Comparison of ENCODE assay signal across 21 cellular contexts in the genomic region with DNA sequence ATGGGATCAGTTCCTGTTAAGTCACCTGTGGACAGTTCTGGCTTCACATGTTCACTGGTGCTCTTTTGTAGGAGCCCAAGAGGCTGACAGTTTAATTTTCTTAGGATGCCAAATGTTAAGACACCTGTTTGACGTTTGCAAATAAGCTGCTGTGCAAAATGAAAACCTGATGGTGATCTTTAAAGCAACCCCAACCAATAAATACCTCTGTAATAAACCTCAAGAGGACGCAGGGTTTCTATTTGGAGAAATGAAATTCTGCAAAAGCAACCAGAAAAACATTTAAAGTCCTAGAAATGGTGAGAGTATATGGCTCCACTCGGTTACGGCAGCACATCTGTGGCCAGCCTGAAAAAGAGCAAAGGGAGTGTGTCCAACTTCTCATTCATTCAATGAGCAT. TPM values are rescaled to one million over a fixed set of nuclear protein-coding genes. Genes with fewer than 3 reads are reported as not detected.
"Had no signal": no experiment of that assay in that cellular context is flagged by ENCODE, and none has a peak within 500 bp of the region (broad histone marks: within the 10 kb centered on the region; RNA-seq: fewer than 3 reads in every experiment).

No MANE protein-coding gene starts in this region.

- ATAC-seq: gastroesophageal sphincter, heart right ventricle, left lung, upper lobe of right lung had no signal

- H3K4me3 ChIP-seq: ascending aorta, colonic mucosa, gastroesophageal sphincter, heart right ventricle, left lung, spleen, upper lobe of right lung had no signal

- H3K27ac Mint-ChIP-seq: activated naive CD4-positive, alpha-beta T cell treated with anti-CD3 and anti-CD28 coated beads, Interleukin-2, amount 50 U/mL, for 24 hours had no signal

- DNase-seq: activated CD4-positive, alpha-beta T cell treated with anti-CD3 and anti-CD28 coated beads, Interleukin-2, amount 50 U/mL, for 4 hours; activated gamma-delta T cell; colonic mucosa; heart right ventricle; left lung; midbrain; occipital lobe; retina; spleen; stimulated activated CD4-positive, alpha-beta T cell treated with anti-CD3 and anti-CD28 coated beads, Interleukin-4, amount 100 ng/mL, for 4 hours; stimulated activated naive CD4-positive, alpha-beta T cell; upper lobe of right lung had no signal

- H3K9me3 ChIP-seq: ascending aorta, colonic mucosa, gastroesophageal sphincter, heart right ventricle, left lung, spleen, upper lobe of right lung had no signal

- H3K36me3 ChIP-seq: ascending aorta, colonic mucosa, gastroesophageal sphincter, heart right ventricle, left lung, spleen, upper lobe of right lung had no signal

- FAIRE-seq: endometrium had no signal

- H3K27me3 ChIP-seq: ascending aorta, colonic mucosa, left lung, spleen, upper lobe of right lung had no signal

- H3K36me3 Mint-ChIP-seq: activated naive CD4-positive, alpha-beta T cell treated with anti-CD3 and anti-CD28 coated beads, Interleukin-2, amount 50 U/mL, for 24 hours had no signal

- H3K4me3 Mint-ChIP-seq: activated naive CD4-positive, alpha-beta T cell treated with anti-CD3 and anti-CD28 coated beads, Interleukin-2, amount 50 U/mL, for 24 hours; central memory CD8-positive, alpha-beta T cell had no signal

- H3K9me3 Mint-ChIP-seq: activated naive CD4-positive, alpha-beta T cell treated with anti-CD3 and anti-CD28 coated beads, Interleukin-2, amount 50 U/mL, for 24 hours; central memory CD8-positive, alpha-beta T cell had no signal

- H3K27ac ChIP-seq: ascending aorta, colonic mucosa, gastroesophageal sphincter, heart right ventricle, left lung, upper lobe of right lung, VCaP had no signal

- H3K27me3 Mint-ChIP-seq: activated naive CD4-positive, alpha-beta T cell treated with anti-CD3 and anti-CD28 coated beads, Interleukin-2, amount 50 U/mL, for 24 hours had no signal

- H3K4me1 ChIP-seq: ascending aorta, colonic mucosa, gastroesophageal sphincter, upper lobe of right lung had no signal

RNA-seq across cellular contexts. Expression of gene RHEX, which starts 5.7 kb away (rescaled TPM):
- total RNA-seq: lung microvascular endothelial cell, occipital lobe had no signal

RNA-seq across cellular contexts. Expression of gene CTSE, which starts 23.6 kb away (rescaled TPM):
- total RNA-seq: ascending aorta, gastroesophageal sphincter, heart right ventricle, kidney epithelial cell, lung microvascular endothelial cell, occipital lobe, posterior vena cava had no signal

RNA-seq across cellular contexts. Expression of gene RAB7B, which starts 44.1 kb away (rescaled TPM):
- total RNA-seq: ascending aorta, lung microvascular endothelial cell had no signal
